1 cellular context compared by ENCODE assay signal in genomic region chr16:21540770-21541433, GRCh38.
TF ChIP-seq lines count a peak whose summit lies in the region.
"Not testable (repeated sequence)": the region's sequence is repeated elsewhere in the genome, so short reads cannot be mapped to it uniquely, and the experiment has no call there.

No MANE protein-coding gene starts in this region.

TF ChIP-seq in HepG2, 621 proteins besides CTCF, POLR2A, EP300 and RAD21 (continued from another document):
- TF ChIP-seq TRIM22 (IDR thresholded peaks at IDR 0.05) = 0 out of 2 replicates have a peak, but pooled peaks have one; percentile 47
- TF ChIP-seq MNT (IDR thresholded peaks at IDR 0.05) = peak; percentile 98
- 0 out of 2 replicates have a peak, but pooled peaks have one; percentile 31 for TF ChIP-seq HOXA7 (CRISPR knock-in tag; IDR thresholded peaks at IDR 0.05)
- peak; percentile 21; the same call in 1 of the 2 replicates for TF ChIP-seq CREB1 (IDR thresholded peaks at IDR 0.05)
- not testable (repeated sequence) for TF ChIP-seq CREB1, FOXA1 (CRISPR knock-in tag; IDR thresholded peaks at IDR 0.05)
- TF ChIP-seq ZBTB38 (CRISPR knock-in tag; IDR thresholded peaks at IDR 0.05) = 0 out of 2 replicates have a peak, but pooled peaks have one; percentile 40
- TF ChIP-seq FOXA1 (IDR thresholded peaks at IDR 0.05) = peak; percentile 46; the same call in 1 of the 2 replicates
- peak; percentile 71; the same call in 1 of the 2 replicates for TF ChIP-seq HES4 (CRISPR knock-in tag; IDR thresholded peaks at IDR 0.05; ENCODE audit: borderline replicate concordance)
- TF ChIP-seq LBX2 (CRISPR knock-in tag; IDR thresholded peaks at IDR 0.05; ENCODE audit: borderline replicate concordance) = 0 out of 2 replicates have a peak, but pooled peaks have one; percentile 60
- TF ChIP-seq BHLHE40 (IDR thresholded peaks at IDR 0.05; ENCODE audit: low read length) = peak; percentile 52
- TF ChIP-seq CENPT (CRISPR knock-in tag; IDR thresholded peaks at IDR 0.05; ENCODE audit: low read depth) = peak; percentile 44; the same call in 1 of the 2 replicates
- peak; percentile 15 for TF ChIP-seq CBX1 (IDR thresholded peaks at IDR 0.05; ENCODE audit: low read depth)
